Comparison of ENCODE assay signal across 8 cellular contexts in genomic region chr4:26319467-26320158, GRCh38. TPM values are rescaled to one million over a fixed set of nuclear protein-coding genes. Genes with fewer than 3 reads are reported as not detected.
A peak's percentile ranks its signal among the peaks of the same experiment; 100 is the strongest.
DNase-seq lines count a peak whose midpoint lies in the region; ATAC-seq and TF ChIP-seq lines count a peak whose summit lies in the region.

No MANE protein-coding gene starts in this region.

- H3F3A ChIP-seq in smooth muscle cell (ENCODE audit: low read depth) = peaks cover 19% of the 10 kb centered on the region

- no peak for TF ChIP-seq CTCF in AG09309 (IDR thresholded peaks at IDR 0.05; ENCODE audit: control insufficient read depth, insufficient read depth, low read depth, low read length, missing control alignments)
- TF ChIP-seq CTCF in WI38 (IDR thresholded peaks at IDR 0.05; ENCODE audit: low read depth, low read length) = no peak
- no peak for TF ChIP-seq CTCF in cardiac fibroblast (IDR thresholded peaks at IDR 0.05; ENCODE audit: low read depth, low read length)
- no peak for TF ChIP-seq CTCF in smooth muscle cell (IDR thresholded peaks at IDR 0.05; ENCODE audit: borderline replicate concordance, insufficient read depth, poor library complexity, severe bottlenecking)

- DNase-seq in AG09309 (ENCODE audit: low read depth) (peak; percentile 99), NCI-H2227 (lab: John Stamatoyannopoulos, UW; ENCODE audit: unreplicated experiment) (peak; percentile 98), cardiac fibroblast (ENCODE audit: low read depth in 2 of 2) (peak; percentile 100), iPS-NIHi7 (ENCODE audit: extremely low spot score) (peak; percentile 87), smooth muscle cell (lab: John Stamatoyannopoulos, UW; ENCODE audit: unreplicated experiment) (peak; percentile 91)

- H3K27me3 ChIP-seq in smooth muscle cell (ENCODE audit: low read depth) = no peaks in the 10 kb centered on the region

- ATAC-seq in GM18909 (IDR thresholded peaks at IDR 0.05; ENCODE audit: poor library complexity, unreplicated experiment) (peak; percentile 76), HG03159 (IDR thresholded peaks at IDR 0.05; ENCODE audit: unreplicated experiment) (peak; percentile 70)

- no peaks in the 10 kb centered on the region for H3K9me3 ChIP-seq in smooth muscle cell (replicated peaks; ENCODE audit: low read depth)

- peaks cover 28% of the 10 kb centered on the region for H4K20me1 ChIP-seq in smooth muscle cell (ENCODE audit: low read depth)

- peak overlapping the region; percentile 99 for H3K4me2 ChIP-seq in smooth muscle cell

- H3K27ac ChIP-seq in smooth muscle cell (ENCODE audit: low read depth) = peak overlapping the region; percentile 98

- H2AFZ ChIP-seq in smooth muscle cell (ENCODE audit: low read depth) = peak overlapping the region; percentile 94

- peak overlapping the region; percentile 92 for H3K9ac ChIP-seq in smooth muscle cell (ENCODE audit: low read depth)

- WGBS in smooth muscle cell (ENCODE audit: low lambda C conversion rate) = 0% methylated on average over 42 of the region's 60 CpGs

- peak overlapping the region; percentile 94 for H3K4me3 ChIP-seq in AG09309 (ENCODE audit: control insufficient read depth, low read depth, low read length)
- peak overlapping the region; percentile 97 for H3K4me3 ChIP-seq in WI38 (ENCODE audit: low read depth, low read length)
- peak overlapping the region; percentile 71 to 72 for H3K4me3 ChIP-seq in cardiac fibroblast (replicated peaks in 1 of 2; ENCODE audit: low read depth in 2 of 2, low read length in 2 of 2)
- peak overlapping the region; percentile 77 for H3K4me3 ChIP-seq in smooth muscle cell

- H3K4me1 ChIP-seq in smooth muscle cell (ENCODE audit: low read depth) = peaks cover 24% of the 10 kb centered on the region

- peaks cover 34% of the 10 kb centered on the region for H3K79me2 ChIP-seq in smooth muscle cell (ENCODE audit: low read depth)

- H3K36me3 ChIP-seq in smooth muscle cell (ENCODE audit: low read depth) = no peaks in the 10 kb centered on the region

RNA-seq across cellular contexts. Expression of gene RBPJ, which starts 1.2 kb away (rescaled TPM):
- 96.9 and 183 TPM in 2 replicates for total RNA-seq in smooth muscle cell
- polyA plus RNA-seq in smooth muscle cell = 135 and 137 TPM in 2 replicates

Comparison
In these comparisons a context has a peak if more than half of its experiments do, and no peak if none do; other contexts are left out.
1. Peak in every context shown above with its lines: DNase-seq, ATAC-seq, H3K4me3 ChIP-seq and H3K27ac ChIP-seq.